ENCODE assay signal across 9 cellular contexts in genomic region chr18:31941010-31941809, GRCh38. TPM values are rescaled to one million over a fixed set of nuclear protein-coding genes. Genes with fewer than 3 reads are reported as not detected.
DNase-seq lines count a peak whose midpoint lies in the region; ATAC-seq and TF ChIP-seq lines count a peak whose summit lies in the region.
"Had no signal": no experiment of that assay in that cellular context is flagged by ENCODE, and none has a peak within 500 bp of the region (broad histone marks: within the 10 kb centered on the region; RNA-seq: fewer than 3 reads in every experiment).

No MANE protein-coding gene starts in this region.

- H3K9ac ChIP-seq in neural progenitor cell: peak overlapping the region; percentile 79

- peak overlapping the region; percentile 86 for H3K4me3 ChIP-seq in MG63
- H3K4me3 ChIP-seq in neural progenitor cell: peak overlapping the region; percentile 69

- H2AFZ ChIP-seq in neural progenitor cell (replicated peaks): no peak overlapping the region

- H3K9me3 ChIP-seq in MG63 (no peaks in the 10 kb centered on the region), neural progenitor cell (ENCODE audit: low read depth) (no peaks in the 10 kb centered on the region)

- no peak for TF ChIP-seq CTCF in CD14-positive monocyte (IDR thresholded peaks at IDR 0.05)
- no peak for TF ChIP-seq CTCF in neural progenitor cell (IDR thresholded peaks at IDR 0.05)

- H3K27ac ChIP-seq in neural progenitor cell (no peak overlapping the region), caudate nucleus (ENCODE audit: low read depth, low read length) (no peak overlapping the region)

- H3K27me3 ChIP-seq in MG63 (no peaks in the 10 kb centered on the region), neural progenitor cell (no peaks in the 10 kb centered on the region)

- H3K9me3 Mint-ChIP-seq in CD14-positive monocyte (peaks cover 0 to 2% (median 0%) of the 10 kb centered on the region in 7 donors), neural progenitor cell (no peaks in the 10 kb centered on the region)
- H3K9me3 Mint-ChIP-seq in effector memory CD8-positive, alpha-beta T cell: no peaks in the 10 kb centered on the region

- ATAC-seq in effector memory CD8-positive, alpha-beta T cell (replicated peaks): no peak
- ATAC-seq in GM21529 (IDR thresholded peaks at IDR 0.05; ENCODE audit: unreplicated experiment): no peak

- H3K4me3 Mint-ChIP-seq in CD14-positive monocyte (peak overlapping the region; percentile 99 to 100), neural progenitor cell (peak overlapping the region; percentile 100)
- peak overlapping the region; percentile 92 to 99 for H3K4me3 Mint-ChIP-seq in effector memory CD8-positive, alpha-beta T cell

- DNase-seq in CD14-positive monocyte (ENCODE audit: low spot score) (no peak), MG63 (no peak), neural progenitor cell (ENCODE audit: low spot score) (no peak), caudate nucleus (lab: John Stamatoyannopoulos, UW) (no peak), mucosa of gallbladder (ENCODE audit: low spot score) (no peak), inferior parietal cortex (ENCODE audit: extremely low spot score) (no peak)
- DNase-seq in effector memory CD8-positive, alpha-beta T cell: no peak
- DNase-seq: activated CD4-positive, alpha-beta T cell treated with anti-CD3 and anti-CD28 coated beads for 48 hours had no signal

- H3K79me2 ChIP-seq in neural progenitor cell (ENCODE audit: low read depth): peaks cover 65% of the 10 kb centered on the region

- peaks cover 7% of the 10 kb centered on the region for H3K4me1 ChIP-seq in neural progenitor cell

- H3K27ac Mint-ChIP-seq in CD14-positive monocyte (peak overlapping the region in 3 of 7 donors; percentile 15 to 46 (median 40)), neural progenitor cell (no peak overlapping the region)
- peak overlapping the region; percentile 96 to 99 for H3K27ac Mint-ChIP-seq in effector memory CD8-positive, alpha-beta T cell

- H3F3A ChIP-seq in neural progenitor cell (ENCODE audit: low read depth): peaks cover 9% of the 10 kb centered on the region

- H3K4me1 Mint-ChIP-seq in CD14-positive monocyte (peaks cover 32% of the 10 kb centered on the region), neural progenitor cell (peaks cover 30% of the 10 kb centered on the region)
- H3K4me1 Mint-ChIP-seq in effector memory CD8-positive, alpha-beta T cell (ENCODE audit: low read depth in 2 of 2): peaks cover 30 to 43% of the 10 kb centered on the region in 2 donors

- H3K36me3 Mint-ChIP-seq in CD14-positive monocyte: peaks cover 11 to 20% of the 10 kb centered on the region in 2 donors
- peaks cover 22% of the 10 kb centered on the region for H3K36me3 Mint-ChIP-seq in effector memory CD8-positive, alpha-beta T cell (ENCODE audit: insufficient read depth)
- peaks cover 6% of the 10 kb centered on the region for H3K36me3 Mint-ChIP-seq in neural progenitor cell

- peaks cover 21% of the 10 kb centered on the region for H4K20me1 ChIP-seq in neural progenitor cell (ENCODE audit: low read depth)

- peak overlapping the region; percentile 90 for H3K4me2 ChIP-seq in neural progenitor cell

- H3K36me3 ChIP-seq in MG63: no peaks in the 10 kb centered on the region
- no peaks in the 10 kb centered on the region for H3K36me3 ChIP-seq in neural progenitor cell

- H3K27me3 Mint-ChIP-seq in CD14-positive monocyte (ENCODE audit: low read depth in 3 of 3): no peaks in the 10 kb centered on the region
- H3K27me3 Mint-ChIP-seq in effector memory CD8-positive, alpha-beta T cell: no peaks in the 10 kb centered on the region
- H3K27me3 Mint-ChIP-seq in neural progenitor cell (ENCODE audit: insufficient read depth, low read depth): peaks cover 2% of the 10 kb centered on the region

- intact Hi-C loops in CD14-positive monocyte (cut with micrococcal nuclease): loop anchor here in 1 of 2 donors (5.0 kb wide), 1 partner anchor 151 kb away; the partner anchor contains the start of gene RNF138

RNA-seq across cellular contexts. Expression of gene TRAPPC8, which starts 1.7 kb away (rescaled TPM):
- 10 to 100 TPM; 16.2 to 22.1 TPM for polyA plus RNA-seq in CD14-positive monocyte
- 27.1 and 40.7 TPM in 2 replicates for total RNA-seq in MG63 (2014; rRNA removed; shearing (Covaris generic); ENCODE audit: low replicate concordance)
- total RNA-seq in neural progenitor cell (ENCODE audit: low replicate concordance): 46.4 and 51.5 TPM in 2 replicates
- total RNA-seq in mucosa of gallbladder: 50.4 TPM
